ENCODE assay signal across 8 cellular contexts in genomic region chr13:51793570-51794273, GRCh38. TPM values are rescaled to one million over a fixed set of nuclear protein-coding genes. Genes with fewer than 3 reads are reported as not detected.
DNase-seq lines count a peak whose midpoint lies in the region; ATAC-seq, FAIRE-seq and TF ChIP-seq lines count a peak whose summit lies in the region.

No MANE protein-coding gene starts in this region.

- H3K9me3 ChIP-seq in Panc1 (ENCODE audit: control insufficient read depth, insufficient read depth, low read depth, low read length), result no peaks in the 10 kb centered on the region

- H3K27ac Mint-ChIP-seq in activated CD4-positive, alpha-beta T cell treated with anti-CD3 and anti-CD28 coated beads for 36 hours, result peak overlapping the region; percentile 87
- peak overlapping the region; percentile 21 for H3K27ac Mint-ChIP-seq in osteocyte (ENCODE audit: unreplicated experiment)

- no peak for TF ChIP-seq CTCF in Panc1 (IDR thresholded peaks at IDR 0.05)
- no peak for TF ChIP-seq CTCF in bronchial epithelial cell (IDR thresholded peaks at IDR 0.05; ENCODE audit: insufficient read depth, low read length, severe bottlenecking)
- TF ChIP-seq CTCF in osteocyte (IDR thresholded peaks at IDR 0.05), result no peak
- TF ChIP-seq CTCF in coronary artery (IDR thresholded peaks at IDR 0.05), result no peak

- no peak overlapping the region for H3K4me3 ChIP-seq in Panc1 (ENCODE audit: low read depth in 2 of 2, low read length in 2 of 2)
- no peak overlapping the region for H3K4me3 ChIP-seq in bronchial epithelial cell (ENCODE audit: low read depth, low read length)
- no peak overlapping the region for H3K4me3 ChIP-seq in coronary artery

- BruUV-seq in Panc1 (replicated peaks; lab: Mats Ljungman, UMichigan), result no TSS peak

- H3K9me3 Mint-ChIP-seq in activated CD4-positive, alpha-beta T cell treated with anti-CD3 and anti-CD28 coated beads for 36 hours (ENCODE audit: low read depth), result no peaks in the 10 kb centered on the region
- no peaks in the 10 kb centered on the region for H3K9me3 Mint-ChIP-seq in osteocyte (ENCODE audit: unreplicated experiment)

- peak; percentile 95 for ATAC-seq in activated CD4-positive, alpha-beta T cell treated with anti-CD3 and anti-CD28 coated beads for 36 hours
- ATAC-seq in HG02938 (IDR thresholded peaks at IDR 0.05; ENCODE audit: unreplicated experiment), result peak; percentile 61
- peak; percentile 80; the same call in 1 of the 2 replicates for ATAC-seq in Panc1

- H3K4me1 Mint-ChIP-seq in activated CD4-positive, alpha-beta T cell treated with anti-CD3 and anti-CD28 coated beads for 36 hours, result peaks cover 29% of the 10 kb centered on the region
- peaks cover 7% of the 10 kb centered on the region for H3K4me1 Mint-ChIP-seq in osteocyte (ENCODE audit: unreplicated experiment)

- H3K4me1 ChIP-seq in Panc1 (ENCODE audit: control insufficient read depth, insufficient read depth, low read length), result no peaks in the 10 kb centered on the region; the same call in 1 of the 2 replicates

- DNase-seq in activated CD4-positive, alpha-beta T cell treated with anti-CD3 and anti-CD28 coated beads for 36 hours, result peak; percentile 81
- no peak for DNase-seq in activated CD4-positive, alpha-beta T cell treated with anti-CD3 and anti-CD28 coated beads for 1 hour
- DNase-seq in Panc1 (ENCODE audit: low read depth, low spot score) (no peak), bronchial epithelial cell (ENCODE audit: low read depth) (peak; percentile 86), osteocyte (ENCODE audit: extremely low spot score, unreplicated experiment) (no peak), NCI-H1694 (lab: John Stamatoyannopoulos, UW) (no peak), coronary artery (ENCODE audit: low spot score) (no peak)

- intact Hi-C loops in activated CD4-positive, alpha-beta T cell treated with anti-CD3 and anti-CD28 coated beads for 36 hours (cut with DNase I, micrococcal nuclease), result loop anchor here (10.0 kb wide), 2 partner anchors 639 to 669 kb away; no protein-coding TSS in a partner anchor
- intact Hi-C loops in Panc1 (cut with micrococcal nuclease; ENCODE audit: unreplicated experiment), result no loop called here

- peak; percentile 91 for FAIRE-seq in bronchial epithelial cell (lab: Jason Lieb, UNC)

- peaks cover 14% of the 10 kb centered on the region for H3K36me3 Mint-ChIP-seq in activated CD4-positive, alpha-beta T cell treated with anti-CD3 and anti-CD28 coated beads for 36 hours (ENCODE audit: low read depth)
- peaks cover 7% of the 10 kb centered on the region for H3K36me3 Mint-ChIP-seq in osteocyte (ENCODE audit: unreplicated experiment)

- in situ Hi-C loops in Panc1 (cut with HindIII; ENCODE audit: low pct_unique_long_range_greater_than_20kb, low sequenced_read_pairs), result no loop called here

- H3K36me3 ChIP-seq in Panc1 (ENCODE audit: control insufficient read depth, insufficient read depth, low read length) (no peaks in the 10 kb centered on the region), bronchial epithelial cell (ENCODE audit: control insufficient read depth, insufficient read depth, low read length) (no peaks in the 10 kb centered on the region)

- H3K27ac ChIP-seq in Panc1 (ENCODE audit: low read length), result no peak overlapping the region
- H3K27ac ChIP-seq in coronary artery, result peak overlapping the region in 1 of 2 donors; percentile 31

- H3K27me3 Mint-ChIP-seq in activated CD4-positive, alpha-beta T cell treated with anti-CD3 and anti-CD28 coated beads for 36 hours, result no peaks in the 10 kb centered on the region
- no peaks in the 10 kb centered on the region for H3K27me3 Mint-ChIP-seq in osteocyte (ENCODE audit: unreplicated experiment)

- POLR2A ChIA-PET in activated CD4-positive, alpha-beta T cell treated with anti-CD3 and anti-CD28 coated beads for 36 hours (lab: Charles Lee), result interaction anchor here (0.8 kb wide), 1 partner anchor 340 kb away, joined by 3 read pairs; no protein-coding TSS in a partner anchor
- POLR2A ChIA-PET in Panc1 (lab: Charles Lee), result interaction anchor here (0.6 kb wide), 1 partner anchor 328 kb away, joined by 11 read pairs; no protein-coding TSS in a partner anchor

- CTCF ChIA-PET in activated CD4-positive, alpha-beta T cell treated with anti-CD3 and anti-CD28 coated beads for 36 hours (lab: Charles Lee), result interaction anchor here (0.7 to 1.5 kb wide), 8 partner anchors 19 to 359 kb away, joined by 3 to 4 read pairs (median 3); no protein-coding TSS in a partner anchor
- CTCF ChIA-PET in Panc1 (lab: Charles Lee), result no interaction called here

- H3K4me3 Mint-ChIP-seq in activated CD4-positive, alpha-beta T cell treated with anti-CD3 and anti-CD28 coated beads for 36 hours, result no peak overlapping the region
- H3K4me3 Mint-ChIP-seq in osteocyte (ENCODE audit: unreplicated experiment), result no peak overlapping the region

- no peaks in the 10 kb centered on the region for H3K27me3 ChIP-seq in Panc1 (ENCODE audit: control insufficient read depth, insufficient read depth, low read length)
- no peaks in the 10 kb centered on the region for H3K27me3 ChIP-seq in bronchial epithelial cell (ENCODE audit: control insufficient read depth, insufficient read depth, low read length)

RNA-seq across cellular contexts. Expression of gene DHRS12, which starts 10.2 kb away (rescaled TPM):
- total RNA-seq in activated CD4-positive, alpha-beta T cell treated with anti-CD3 and anti-CD28 coated beads for 36 hours, result 1 to 10 TPM; 4.9 to 5.3 TPM
- total RNA-seq in Panc1 (2021; ENCODE audit: unreplicated experiment), result 10.7 TPM
- 14.6 TPM for polyA plus RNA-seq in Panc1 (2012; ENCODE audit: insufficient read length)
- total RNA-seq in bronchial epithelial cell, result 2.4 and 6.0 TPM in 2 replicates
- total RNA-seq in osteocyte, result 9.2 and 9.3 TPM in 2 replicates

RNA-seq across cellular contexts. Expression of gene TMEM272, which starts 51.3 kb away (rescaled TPM):
- total RNA-seq in activated CD4-positive, alpha-beta T cell treated with anti-CD3 and anti-CD28 coated beads for 36 hours, result under 1 TPM; 0.18 to 0.33 TPM
- 0.15 TPM for total RNA-seq in Panc1 (2021; ENCODE audit: unreplicated experiment)
- not detected for polyA plus RNA-seq in Panc1 (2012; ENCODE audit: insufficient read length)
- total RNA-seq in bronchial epithelial cell, result not detected in 2 replicates
- total RNA-seq in osteocyte, result not detected in 2 replicates

Comparison
In these comparisons a context has a peak if more than half of its experiments do, and no peak if none do; other contexts are left out.
1. DNase-seq: peak in activated CD4-positive, alpha-beta T cell treated with anti-CD3 and anti-CD28 coated beads for 36 hours (single experiment) and bronchial epithelial cell (single experiment); none in activated CD4-positive, alpha-beta T cell treated with anti-CD3 and anti-CD28 coated beads for 1 hour (single experiment), Panc1 (single experiment), osteocyte (single experiment), NCI-H1694 (single experiment) and coronary artery (single experiment).
2. Peak in every context shown above with its lines, with median percentiles within 50 percentile points of each other: ATAC-seq.